In genomic region chr10:126595160-126595559, GRCh38 we compare ENCODE assay signal across 24 cellular contexts.
"Had no signal": no experiment of that assay in that cellular context is flagged by ENCODE, and none has a peak within 500 bp of the region (broad histone marks: within the 10 kb centered on the region; RNA-seq: fewer than 3 reads in every experiment).

No MANE protein-coding gene starts in this region.

- DNase-seq: activated CD4-positive, alpha-beta T cell treated with anti-CD3 and anti-CD28 coated beads, Interleukin-2, amount 10 ng/mL, durations not matched to agents 7 days and 5 days; activated CD4-positive, CD25-positive, alpha-beta regulatory T cell treated with anti-CD3 and anti-CD28 coated beads, Interleukin-2, amount 50 U/mL, for 72 hours; activated CD8-positive, alpha-beta memory T cell treated with anti-CD3 and anti-CD28 coated beads, Interleukin-2, amount 10 ng/mL, durations not matched to agents 7 days and 5 days; activated CD8-positive, alpha-beta T cell treated with anti-CD3 and anti-CD28 coated beads for 36 hours; activated gamma-delta T cell; activated naive CD4-positive, alpha-beta T cell treated with anti-CD3 and anti-CD28 coated beads, Interleukin-2, amount 50 U/mL, for 16 hours; activated naive CD8-positive, alpha-beta T cell treated with anti-CD3 and anti-CD28 coated beads, Interleukin-2, amount 50 U/mL, for 24 hours; dermis blood vessel endothelial cell; effector memory CD4-positive, alpha-beta T cell; left cardiac atrium; naive thymus-derived CD8-positive, alpha-beta T cell; psoas muscle; right cardiac atrium; stimulated activated CD4-positive, alpha-beta T cell treated with anti-CD3 and anti-CD28 coated beads, Interleukin-12 subunit alpha, Interleukin-12 subunit beta, amount 100 ng/mL, for 4 hours; stimulated activated CD4-positive, alpha-beta T cell treated with anti-CD3 and anti-CD28 coated beads, Interleukin-4, amount 100 ng/mL, for 4 hours; stimulated activated naive CD8-positive, alpha-beta T cell treated with anti-CD3 and anti-CD28 coated beads, Interleukin-15, Interleukin-2, amounts not matched to agents 100 U/mL and 50 U/mL, for 24 hours; T-cell; transverse colon; WERI-Rb-1 had no signal

- H3K4me3 ChIP-seq: psoas muscle, transverse colon, vagina had no signal

- FAIRE-seq: endothelial cell of umbilical vein, frontal cortex, islet of Langerhans, TTC549 had no signal

- H3K4me1 ChIP-seq: psoas muscle, transverse colon, vagina had no signal

- H3K9me3 ChIP-seq: psoas muscle, transverse colon, vagina had no signal

- ATAC-seq: activated CD8-positive, alpha-beta memory T cell treated with anti-CD3 and anti-CD28 coated beads, Interleukin-2, amount 10 ng/mL, durations not matched to agents 7 days and 5 days; activated CD8-positive, alpha-beta T cell treated with anti-CD3 and anti-CD28 coated beads for 36 hours; activated naive CD8-positive, alpha-beta T cell treated with anti-CD3 and anti-CD28 coated beads, Interleukin-2, amount 50 U/mL, for 24 hours; left cardiac atrium; naive thymus-derived CD8-positive, alpha-beta T cell; psoas muscle; right cardiac atrium; stimulated activated naive CD8-positive, alpha-beta T cell treated with anti-CD3 and anti-CD28 coated beads, Interleukin-15, Interleukin-2, amounts not matched to agents 100 U/mL and 50 U/mL, for 24 hours; T-cell had no signal

- H3K27ac ChIP-seq: psoas muscle, transverse colon, vagina, WERI-Rb-1 had no signal
